In the genomic region with DNA sequence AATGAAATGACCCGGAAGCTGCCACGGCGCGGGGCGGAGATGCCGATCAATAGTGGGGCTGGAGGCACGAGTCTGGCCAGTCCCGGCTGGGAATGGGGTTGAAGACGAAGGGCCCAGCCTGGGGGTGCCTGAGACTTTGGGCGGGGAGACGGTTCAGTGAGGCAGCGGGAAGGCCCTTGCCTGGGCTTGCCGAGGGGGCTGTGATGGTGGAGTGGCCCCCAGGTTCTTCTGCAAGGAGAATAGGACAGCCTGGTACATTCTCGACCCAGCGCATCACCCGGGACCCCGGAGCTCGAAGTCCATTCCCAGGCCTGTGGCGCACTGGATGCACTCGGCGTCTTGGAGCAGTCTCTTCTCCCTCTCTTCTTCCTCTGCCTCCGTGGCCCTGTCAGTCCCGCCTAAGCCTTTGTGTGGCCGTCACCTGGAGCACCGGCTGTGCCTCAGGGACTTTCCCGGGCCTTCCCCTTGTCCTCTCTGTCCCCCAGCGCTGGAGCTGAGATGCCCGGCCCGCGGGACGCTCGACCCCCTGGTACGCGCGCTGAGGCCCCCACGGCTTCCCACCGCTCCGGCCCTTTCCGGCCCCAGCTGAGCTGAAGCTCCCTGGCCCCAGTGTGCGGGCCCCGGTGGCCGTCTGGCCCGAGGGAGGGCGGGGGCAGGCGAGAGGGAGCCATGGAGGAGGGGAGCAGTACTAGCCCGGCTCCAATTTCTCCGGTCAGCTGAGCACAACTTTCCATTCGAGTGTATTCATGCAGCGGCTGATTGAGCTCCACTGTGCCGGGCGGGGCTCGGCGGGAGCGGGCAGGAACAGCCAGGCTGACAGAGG, we compare ENCODE assay signal across 1 cellular context.
TF ChIP-seq lines count a peak whose summit lies in the region.

No MANE protein-coding gene starts in this region.

TF ChIP-seq in GM12878, 131 proteins besides CTCF, POLR2A, EP300 and RAD21:
- TF ChIP-seq IKZF1 (conservative IDR thresholded peaks at IDR 0.05) (0 out of 2 replicates have a peak, but pooled peaks have one; percentile 33), FOXK2 (IDR thresholded peaks at IDR 0.05) (no peak), SREBF2 (IDR thresholded peaks at IDR 0.05; ENCODE audit: low read length) (no peak), MYC (IDR thresholded peaks at IDR 0.05; ENCODE audit: insufficient read depth, insufficient read length, insufficient replicate concordance, low read length, severe bottlenecking) (no peak), HDAC6 (IDR thresholded peaks at IDR 0.05; ENCODE audit: unreplicated experiment) (no peak)
